ENCODE assay signal across 13 cellular contexts in the genomic region with DNA sequence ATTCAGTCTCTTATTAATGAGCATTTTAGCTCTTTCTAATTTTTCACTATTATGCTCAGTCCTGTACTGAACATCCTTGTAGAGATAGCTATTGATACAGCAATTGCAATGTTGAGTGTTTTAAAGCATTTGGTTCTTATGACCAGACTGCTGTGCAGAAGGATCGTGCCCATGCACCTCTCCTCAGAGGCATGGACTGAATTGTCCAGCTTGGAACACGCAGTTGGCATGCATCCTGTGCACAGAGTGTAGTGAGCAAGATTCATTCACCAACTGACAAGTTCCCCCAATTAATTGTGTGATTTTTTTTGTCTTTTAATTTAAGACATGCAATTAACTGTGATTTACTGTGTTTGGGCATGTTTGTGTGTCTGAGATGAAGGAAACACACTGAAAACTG.
A peak's percentile ranks its signal among the peaks of the same experiment; 100 is the strongest.
DNase-seq lines count a peak whose midpoint lies in the region; ATAC-seq and TF ChIP-seq lines count a peak whose summit lies in the region.
"Had no signal": no experiment of that assay in that cellular context is flagged by ENCODE, and none has a peak within 500 bp of the region (broad histone marks: within the 10 kb centered on the region; RNA-seq: fewer than 3 reads in every experiment).

No MANE protein-coding gene starts in this region.

- no peaks in the 10 kb centered on the region; the same call in 2 of the 3 replicates for H3K36me3 Mint-ChIP-seq in GM23338 (ENCODE audit: low read depth)
- H3K36me3 Mint-ChIP-seq in brain, result peaks cover 3% of the 10 kb centered on the region
- H3K36me3 Mint-ChIP-seq: CD8-positive, alpha-beta T cell had no signal

- H4K20me1 ChIP-seq in GM23338 (replicated peaks; ENCODE audit: insufficient read depth), result no peaks in the 10 kb centered on the region
- H4K20me1 ChIP-seq: BLaER1 treated with 17β-estradiol and CSF1 and Interleukin-3, amounts not matched to agents 10 nM and 100 nM had no signal

- H3K9me2 ChIP-seq in GM23338 (ENCODE audit: insufficient read depth), result no peaks in the 10 kb centered on the region

- H3K27me3 Mint-ChIP-seq in GM23338 (ENCODE audit: insufficient read depth, low read depth, poor library complexity), result peaks cover 2% of the 10 kb centered on the region
- H3K27me3 Mint-ChIP-seq in brain, result no peaks in the 10 kb centered on the region
- H3K27me3 Mint-ChIP-seq: B cell had no signal

- H3K4me3 ChIP-seq in GM23338, result no peak overlapping the region
- H3K4me3 ChIP-seq: BLaER1 treated with 17β-estradiol and CSF1 and Interleukin-3, amounts not matched to agents 10 nM and 100 nM; GM12878; HAP-1 had no signal

- no peak for ATAC-seq in GM23338
- ATAC-seq: CD8-positive, alpha-beta T cell; GM12878 had no signal

- no peak overlapping the region for H2AFZ ChIP-seq in GM23338

- H3K27ac ChIP-seq in GM23338 (ENCODE audit: low read depth), result no peak overlapping the region
- peak overlapping the region; percentile 23 for H3K27ac ChIP-seq in epithelial cell of prostate
- H3K27ac ChIP-seq: BLaER1 treated with 17β-estradiol and CSF1 and Interleukin-3, amounts not matched to agents 10 nM and 100 nM had no signal

- DNase-seq in GM23338 (ENCODE audit: low spot score) (no peak), epithelial cell of prostate (ENCODE audit: low read depth, low spot score) (no peak), NCI-H2081 (lab: John Stamatoyannopoulos, UW) (no peak), OCI-M1 (lab: John Stamatoyannopoulos, UW) (no peak)
- DNase-seq in activated CD4-positive, alpha-beta T cell treated with anti-CD3 and anti-CD28 coated beads, Interleukin-2, amount 50 U/mL, for 48 hours, result no peak
- DNase-seq: Calu3; CD8-positive, alpha-beta T cell; DMS79 treated with DMSO at 0.1 percent for 48 hours had no signal

- no peaks in the 10 kb centered on the region for H3K36me3 ChIP-seq in GM23338 (ENCODE audit: insufficient read depth)
- H3K36me3 ChIP-seq: HAP-1 had no signal

- no peak overlapping the region for H3K4me2 ChIP-seq in GM23338
- H3K4me2 ChIP-seq: BLaER1 treated with 17β-estradiol and CSF1 and Interleukin-3, amounts not matched to agents 10 nM and 100 nM had no signal

- H3K4me1 Mint-ChIP-seq in GM23338 (peaks cover 21% of the 10 kb centered on the region), brain (peaks cover 37% of the 10 kb centered on the region)
- H3K4me1 Mint-ChIP-seq: B cell had no signal

- no peak overlapping the region for H3K4me3 Mint-ChIP-seq in GM23338
- H3K4me3 Mint-ChIP-seq in brain, result peak overlapping the region in 2 of 5 experiments; percentile 11 to 31
- H3K4me3 Mint-ChIP-seq: B cell; CD8-positive, alpha-beta T cell had no signal

- H3K4me1 ChIP-seq in GM23338 (ENCODE audit: insufficient read depth), result peaks cover 11% of the 10 kb centered on the region
- H3K4me1 ChIP-seq: HAP-1 had no signal

- H3K27ac Mint-ChIP-seq in GM23338 (peak overlapping the region; percentile 13; the same call in 1 of the 2 replicates), brain (peak overlapping the region; percentile 61 to 93 (median 79))
- H3K27ac Mint-ChIP-seq: B cell; CD8-positive, alpha-beta T cell had no signal

- H3K9me3 Mint-ChIP-seq in GM23338 (no peaks in the 10 kb centered on the region; the same call in 2 of the 3 replicates), brain (peaks cover 0 to 2% (median 0%) of the 10 kb centered on the region in 5 experiments)
- H3K9me3 Mint-ChIP-seq: CD8-positive, alpha-beta T cell had no signal

- no peaks in the 10 kb centered on the region for H3K79me2 ChIP-seq in GM23338 (replicated peaks; ENCODE audit: insufficient read depth)

- no peaks in the 10 kb centered on the region for H3F3A ChIP-seq in GM23338 (replicated peaks; ENCODE audit: low read depth)

- TF ChIP-seq CTCF in GM23338 (conservative IDR thresholded peaks at IDR 0.05; ENCODE audit: low read depth in 2 of 2) (no peak), brain (conservative IDR thresholded peaks at IDR 0.05) (no peak)

- no peaks in the 10 kb centered on the region for H3K27me3 ChIP-seq in GM23338 (ENCODE audit: insufficient read depth)
- H3K27me3 ChIP-seq: BLaER1 treated with 17β-estradiol and CSF1 and Interleukin-3, amounts not matched to agents 10 nM and 100 nM had no signal

TF ChIP-seq in GM23338, 12 proteins besides CTCF, POLR2A, EP300 and RAD21 (continues in another document):
- no peak for TF ChIP-seq EZH2phosphoT487 (IDR thresholded peaks at IDR 0.05; ENCODE audit: unreplicated experiment)
- TF ChIP-seq ZNF331 (CRISPR knock-in tag; IDR thresholded peaks at IDR 0.05; ENCODE audit: low read depth), result no peak
- no peak for TF ChIP-seq ZNF114 (CRISPR knock-in tag; IDR thresholded peaks at IDR 0.05)
- no peak for TF ChIP-seq POLR2AphosphoS5 (IDR thresholded peaks at IDR 0.05; ENCODE audit: low read depth)
- no peak for TF ChIP-seq CREB1 (CRISPR knock-in tag; IDR thresholded peaks at IDR 0.05; ENCODE audit: low read depth)
- no peak for TF ChIP-seq NANOG (IDR thresholded peaks at IDR 0.05; ENCODE audit: borderline replicate concordance)
- TF ChIP-seq, protein P1, sequence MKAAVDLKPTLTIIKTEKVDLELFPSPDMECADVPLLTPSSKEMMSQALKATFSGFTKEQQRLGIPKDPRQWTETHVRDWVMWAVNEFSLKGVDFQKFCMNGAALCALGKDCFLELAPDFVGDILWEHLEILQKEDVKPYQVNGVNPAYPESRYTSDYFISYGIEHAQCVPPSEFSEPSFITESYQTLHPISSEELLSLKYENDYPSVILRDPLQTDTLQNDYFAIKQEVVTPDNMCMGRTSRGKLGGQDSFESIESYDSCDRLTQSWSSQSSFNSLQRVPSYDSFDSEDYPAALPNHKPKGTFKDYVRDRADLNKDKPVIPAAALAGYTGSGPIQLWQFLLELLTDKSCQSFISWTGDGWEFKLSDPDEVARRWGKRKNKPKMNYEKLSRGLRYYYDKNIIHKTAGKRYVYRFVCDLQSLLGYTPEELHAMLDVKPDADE (IDR thresholded peaks at IDR 0.05), result no peak
- TF ChIP-seq, protein P2, sequence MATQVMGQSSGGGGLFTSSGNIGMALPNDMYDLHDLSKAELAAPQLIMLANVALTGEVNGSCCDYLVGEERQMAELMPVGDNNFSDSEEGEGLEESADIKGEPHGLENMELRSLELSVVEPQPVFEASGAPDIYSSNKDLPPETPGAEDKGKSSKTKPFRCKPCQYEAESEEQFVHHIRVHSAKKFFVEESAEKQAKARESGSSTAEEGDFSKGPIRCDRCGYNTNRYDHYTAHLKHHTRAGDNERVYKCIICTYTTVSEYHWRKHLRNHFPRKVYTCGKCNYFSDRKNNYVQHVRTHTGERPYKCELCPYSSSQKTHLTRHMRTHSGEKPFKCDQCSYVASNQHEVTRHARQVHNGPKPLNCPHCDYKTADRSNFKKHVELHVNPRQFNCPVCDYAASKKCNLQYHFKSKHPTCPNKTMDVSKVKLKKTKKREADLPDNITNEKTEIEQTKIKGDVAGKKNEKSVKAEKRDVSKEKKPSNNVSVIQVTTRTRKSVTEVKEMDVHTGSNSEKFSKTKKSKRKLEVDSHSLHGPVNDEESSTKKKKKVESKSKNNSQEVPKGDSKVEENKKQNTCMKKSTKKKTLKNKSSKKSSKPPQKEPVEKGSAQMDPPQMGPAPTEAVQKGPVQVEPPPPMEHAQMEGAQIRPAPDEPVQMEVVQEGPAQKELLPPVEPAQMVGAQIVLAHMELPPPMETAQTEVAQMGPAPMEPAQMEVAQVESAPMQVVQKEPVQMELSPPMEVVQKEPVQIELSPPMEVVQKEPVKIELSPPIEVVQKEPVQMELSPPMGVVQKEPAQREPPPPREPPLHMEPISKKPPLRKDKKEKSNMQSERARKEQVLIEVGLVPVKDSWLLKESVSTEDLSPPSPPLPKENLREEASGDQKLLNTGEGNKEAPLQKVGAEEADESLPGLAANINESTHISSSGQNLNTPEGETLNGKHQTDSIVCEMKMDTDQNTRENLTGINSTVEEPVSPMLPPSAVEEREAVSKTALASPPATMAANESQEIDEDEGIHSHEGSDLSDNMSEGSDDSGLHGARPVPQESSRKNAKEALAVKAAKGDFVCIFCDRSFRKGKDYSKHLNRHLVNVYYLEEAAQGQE (IDR thresholded peaks at IDR 0.05; ENCODE audit: unreplicated experiment), result no peak
